Comparison of ENCODE assay signal across 8 cellular contexts in the genomic region with DNA sequence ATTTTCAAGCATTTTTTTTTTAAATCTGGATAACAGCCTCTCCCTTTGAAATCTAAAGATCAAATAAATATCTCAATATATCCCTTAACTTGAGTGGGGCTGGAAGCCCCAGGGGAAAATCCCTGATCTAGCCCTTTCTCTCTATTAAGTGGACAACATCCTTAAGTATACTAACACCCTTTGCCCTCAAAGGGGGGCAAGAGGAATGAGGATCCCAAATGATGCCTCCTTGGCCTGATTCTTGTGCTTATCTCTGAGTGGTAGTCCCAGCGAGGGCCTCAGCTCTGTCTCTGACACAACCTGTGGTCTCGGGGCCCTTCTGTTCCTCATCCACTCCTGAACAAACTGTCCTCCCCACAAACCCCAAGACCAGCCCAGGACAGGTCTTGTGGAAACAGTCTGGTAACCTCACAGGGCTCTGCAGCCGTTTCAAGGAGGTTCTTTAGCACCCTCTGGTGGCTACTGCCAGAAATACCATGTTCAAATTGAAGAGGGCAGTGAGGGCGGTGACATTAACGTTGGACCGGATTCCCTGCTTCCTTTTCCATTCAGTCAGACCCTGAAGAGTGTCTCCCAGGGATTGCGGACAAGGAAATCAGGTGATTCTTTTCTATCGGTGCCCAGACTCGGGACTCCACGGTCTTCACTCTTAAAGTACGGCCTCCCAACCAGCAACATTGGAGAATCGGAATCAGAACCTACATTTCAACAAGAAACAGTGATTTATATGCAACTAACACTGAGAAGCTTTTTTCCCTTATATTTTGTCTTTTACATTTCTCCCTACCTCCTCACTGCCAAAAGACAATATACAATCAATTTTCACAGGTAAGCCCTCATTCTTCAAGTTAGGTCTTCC. TPM values are rescaled to one million over a fixed set of nuclear protein-coding genes. Genes with fewer than 3 reads are reported as not detected.
DNase-seq lines count a peak whose midpoint lies in the region; ATAC-seq and TF ChIP-seq lines count a peak whose summit lies in the region.

No MANE protein-coding gene starts in this region.

- H3K4me2 ChIP-seq in skeletal muscle satellite cell (ENCODE audit: low read length), result peak overlapping the region; percentile 60

- no peaks in the 10 kb centered on the region for H3K9me3 ChIP-seq in ascending aorta
- no peaks in the 10 kb centered on the region for H3K9me3 ChIP-seq in skeletal muscle satellite cell (replicated peaks; ENCODE audit: low read length)

- no peaks in the 10 kb centered on the region for H3K27me3 ChIP-seq in ascending aorta
- H3K27me3 ChIP-seq in skeletal muscle satellite cell (ENCODE audit: control insufficient read depth, insufficient read depth, low read length), result peaks cover 12% of the 10 kb centered on the region

- H3K4me3 ChIP-seq in ascending aorta (peak overlapping the region in 1 of 2 donors; percentile 5), skeletal muscle satellite cell (ENCODE audit: low read length) (no peak overlapping the region)

- TF ChIP-seq CTCF in ascending aorta (IDR thresholded peaks at IDR 0.05), result peak; percentile 41 to 87 (median 67)

- intact Hi-C loops in ascending aorta (cut with DNase I), result loop anchor here (1.0 kb wide), 1 partner anchor 233 kb away; no protein-coding TSS in a partner anchor

- H3K36me3 ChIP-seq in ascending aorta (no peaks in the 10 kb centered on the region), skeletal muscle satellite cell (ENCODE audit: insufficient read depth, low read length) (no peaks in the 10 kb centered on the region)

- H3K9ac ChIP-seq in skeletal muscle satellite cell (ENCODE audit: low read depth, low read length), result no peak overlapping the region

- peak; percentile 5 for DNase-seq in NK-92 treated with Interleukin-12 subunit alpha and Interleukin-12 subunit beta, amount 100 ng/mL, for 24 hours (lab: John Stamatoyannopoulos, UW)
- DNase-seq in NK-92 (lab: John Stamatoyannopoulos, UW; ENCODE audit: unreplicated experiment) (no peak), NCI-H146 treated with DMSO at 0.1 percent for 48 hours (lab: John Stamatoyannopoulos, UW; ENCODE audit: unreplicated experiment) (peak; percentile 64), T-helper 22 cell (ENCODE audit: low read depth) (peak; percentile 2), ascending aorta (ENCODE audit: low spot score in 2 of 2) (peak in 1 of 2 donors; percentile 79), hypothalamus (lab: John Stamatoyannopoulos, UW) (peak in 47 of 51 donors; percentile 5 to 77 (median 39))

- peak; percentile 92 for ATAC-seq in HG02852 (IDR thresholded peaks at IDR 0.05; ENCODE audit: unreplicated experiment)

- H3K4me1 ChIP-seq in ascending aorta (peaks cover 0 to 3% of the 10 kb centered on the region in 2 donors), skeletal muscle satellite cell (ENCODE audit: control insufficient read depth, insufficient read depth, low read length) (no peaks in the 10 kb centered on the region)

- H3K27ac ChIP-seq in ascending aorta, result no peak overlapping the region

RNA-seq across cellular contexts. Expression of gene CXCL13, which starts 13.0 kb away (rescaled TPM):
- total RNA-seq in ascending aorta, result not detected
- not detected in 2 replicates for total RNA-seq in skeletal muscle satellite cell (2012; rRNA removed)
